In genomic region chr7:557556-557877, GRCh38 we compare ENCODE assay signal across 26 cellular contexts.
"Had no signal": no experiment of that assay in that cellular context is flagged by ENCODE, and none has a peak within 500 bp of the region (broad histone marks: within the 10 kb centered on the region; RNA-seq: fewer than 3 reads in every experiment).

No MANE protein-coding gene starts in this region.

- H3K27ac ChIP-seq: esophagus muscularis mucosa, hepatocyte, ovary, sigmoid colon, tibial nerve, VCaP had no signal

- ATAC-seq: activated T-cell treated with anti-CD3 and anti-CD28 coated beads, Interleukin-2, amount 50 U/mL, for 72 hours; stimulated activated memory B cell treated with anti-CD40 and anti-IgM and Interleukin-4, amounts not matched to agents 10 μg/mL and 1 μg/mL and 100 μg/mL, for 72 hours; stimulated activated naive CD8-positive, alpha-beta T cell treated with anti-CD3 and anti-CD28 coated beads, Interleukin-15, amount 100 ng/mL, for 72 hours had no signal

- H3K4me3 ChIP-seq: esophagus muscularis mucosa, hepatocyte, lung, ovary, sigmoid colon, tibial nerve had no signal

- H3K9me3 ChIP-seq: esophagus muscularis mucosa, ovary, sigmoid colon, tibial nerve had no signal

- H2AFZ ChIP-seq: hepatocyte had no signal

- H3K4me1 ChIP-seq: esophagus muscularis mucosa, sigmoid colon, tibial nerve had no signal

- H3K4me2 ChIP-seq: hepatocyte had no signal

- H3K27me3 ChIP-seq: esophagus muscularis mucosa, hepatocyte, ovary, sigmoid colon, tibial nerve had no signal

- DNase-seq: activated CD4-positive, alpha-beta T cell treated with anti-CD3 and anti-CD28 coated beads for 4 hours; activated CD4-positive, alpha-beta T cell treated with anti-CD3 and anti-CD28 coated beads, Interleukin-2, amount 50 U/mL, for 4 hours; activated naive CD4-positive, alpha-beta T cell treated with Interleukin-2 at 50 U/mL for 16 hours; activated T-cell treated with anti-CD3 and anti-CD28 coated beads for 4 hours; activated T-cell treated with anti-CD3 and anti-CD28 coated beads, Interleukin-2, amount 50 U/mL, for 72 hours; anterior cingulate cortex; dermis blood vessel endothelial cell; effector CD4-positive, alpha-beta T cell; foreskin melanocyte; islet precursor cell; nephron progenitor cell; ovary; sigmoid colon; small intestine; stimulated activated CD4-positive, alpha-beta T cell treated with anti-CD3 and anti-CD28 coated beads, Interleukin-1b, Interleukin-23, amount 100 ng/mL, for 48 hours; stimulated activated CD4-positive, alpha-beta T cell treated with anti-CD3 and anti-CD28 coated beads, Interleukin-4, amount 100 ng/mL, for 4 hours; stimulated activated CD8-positive, alpha-beta memory T cell treated with anti-CD3 and anti-CD28 coated beads, Interleukin-4, amount 100 ng/mL, for 48 hours; stimulated activated naive CD8-positive, alpha-beta T cell treated with anti-CD3 and anti-CD28 coated beads, Interleukin-15, amount 100 ng/mL, for 72 hours; SW 1271; T-helper 9 cell had no signal

- H3K36me3 ChIP-seq: ovary, sigmoid colon, tibial nerve had no signal
